ENCODE assay signal across 1 cellular context in genomic region chr19:49852631-49853126, GRCh38.
A peak's percentile ranks its signal among the peaks of the same experiment; 100 is the strongest.
TF ChIP-seq lines count a peak whose summit lies in the region.

No MANE protein-coding gene starts in this region.

TF ChIP-seq in H1, 55 proteins besides CTCF, POLR2A, EP300 and RAD21:
- TF ChIP-seq CBX8 (IDR thresholded peaks at IDR 0.05; ENCODE audit: borderline replicate concordance, low read depth, low read length) = no peak
- TF ChIP-seq POLR2AphosphoS5 (IDR thresholded peaks at IDR 0.05; ENCODE audit: low read depth, low read length) = 0 out of 2 replicates have a peak, but pooled peaks have one; percentile 29
